ENCODE assay signal across 8 cellular contexts in the genomic region with DNA sequence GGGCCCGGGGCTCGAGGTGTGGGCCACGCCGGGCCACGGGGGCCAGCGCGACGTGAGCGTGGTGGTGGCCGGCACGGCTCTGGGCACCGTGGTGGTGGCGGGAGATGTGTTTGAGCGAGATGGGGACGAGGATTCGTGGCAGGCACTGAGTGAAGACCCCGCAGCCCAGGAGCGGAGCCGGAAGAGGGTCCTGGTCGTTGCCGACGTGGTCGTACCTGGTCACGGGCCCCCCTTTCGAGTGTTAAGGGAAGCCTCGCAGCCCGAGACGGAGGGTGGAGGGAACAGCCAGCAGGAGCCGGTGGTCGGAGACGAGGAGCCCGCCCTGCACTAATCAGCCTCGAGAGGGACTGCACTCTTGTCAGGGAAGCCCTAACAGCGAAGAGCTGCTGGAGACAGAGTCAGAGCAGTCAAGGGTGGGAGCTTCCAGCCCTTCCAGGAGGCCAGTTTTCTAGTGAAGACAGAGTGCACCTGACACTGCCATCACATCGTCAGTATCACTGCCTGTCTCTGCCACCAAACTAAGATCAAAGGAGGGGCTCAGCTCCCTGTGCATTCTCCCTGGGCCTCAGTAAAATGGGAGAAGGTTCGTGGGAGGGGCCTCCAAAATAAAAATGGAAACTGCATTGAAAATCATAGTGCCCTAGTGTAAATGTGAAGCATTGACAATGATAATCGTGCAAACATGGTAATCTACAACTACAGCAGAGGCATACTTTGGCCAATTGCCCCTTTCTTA. TPM values are rescaled to one million over a fixed set of nuclear protein-coding genes. Genes with fewer than 3 reads are reported as not detected.
DNase-seq lines count a peak whose midpoint lies in the region; ATAC-seq and TF ChIP-seq lines count a peak whose summit lies in the region.

No MANE protein-coding gene starts in this region.

- no peaks in the 10 kb centered on the region for H3K9me2 ChIP-seq in GM23338 (ENCODE audit: insufficient read depth)

- H3K9ac ChIP-seq in BLaER1 (peak overlapping the region; percentile 85), duodenal mucosa (ENCODE audit: low read depth in 1 of 2, low read length in 2 of 2) (peak overlapping the region; percentile 96 to 98)

- H3K27me3 Mint-ChIP-seq in GM23338 (ENCODE audit: insufficient read depth, low read depth, poor library complexity): peaks cover 21% of the 10 kb centered on the region
- H3K27me3 Mint-ChIP-seq in T-helper 1 cell treated with Interleukin-12 subunit alpha and Interleukin-12 subunit beta and Interleukin-4 antibody, amounts not matched to agents 30 μg/mL and 1 μg/mL, for 36 hours (ENCODE audit: low read depth): no peaks in the 10 kb centered on the region

- H3K4me1 Mint-ChIP-seq in GM23338: peaks cover 11% of the 10 kb centered on the region
- H3K4me1 Mint-ChIP-seq in T-helper 1 cell treated with Interleukin-12 subunit alpha and Interleukin-12 subunit beta and Interleukin-4 antibody, amounts not matched to agents 30 μg/mL and 1 μg/mL, for 36 hours (ENCODE audit: low read depth): peaks cover 31% of the 10 kb centered on the region

- H3K9me3 ChIP-seq in BLaER1: no peaks in the 10 kb centered on the region
- H3K9me3 ChIP-seq in duodenal mucosa (ENCODE audit: control insufficient read depth in 1 of 2, low read length in 2 of 2): no peaks in the 10 kb centered on the region
- H3K9me3 ChIP-seq in muscle layer of duodenum (ENCODE audit: control insufficient read depth in 1 of 2, low read length in 2 of 2): no peaks in the 10 kb centered on the region

- no peak for TF ChIP-seq CTCF in GM23338 (conservative IDR thresholded peaks at IDR 0.05; ENCODE audit: low read depth in 2 of 2)

- peaks cover 6% of the 10 kb centered on the region; the same call in 1 of the 3 replicates for H3K36me3 Mint-ChIP-seq in GM23338 (ENCODE audit: low read depth)
- peaks cover 6% of the 10 kb centered on the region for H3K36me3 Mint-ChIP-seq in T-helper 1 cell treated with Interleukin-12 subunit alpha and Interleukin-12 subunit beta and Interleukin-4 antibody, amounts not matched to agents 30 μg/mL and 1 μg/mL, for 36 hours (ENCODE audit: low read depth)

- H2AFZ ChIP-seq in GM23338: peak overlapping the region; percentile 94

- H3K9me3 Mint-ChIP-seq in GM23338: no peaks in the 10 kb centered on the region
- no peaks in the 10 kb centered on the region for H3K9me3 Mint-ChIP-seq in T-helper 1 cell treated with Interleukin-12 subunit alpha and Interleukin-12 subunit beta and Interleukin-4 antibody, amounts not matched to agents 30 μg/mL and 1 μg/mL, for 36 hours

- peaks cover 5% of the 10 kb centered on the region for H3K79me2 ChIP-seq in GM23338 (replicated peaks; ENCODE audit: insufficient read depth)

- peak overlapping the region; percentile 77 for H3K4me3 Mint-ChIP-seq in GM23338
- peak overlapping the region; percentile 100 for H3K4me3 Mint-ChIP-seq in T-helper 1 cell treated with Interleukin-12 subunit alpha and Interleukin-12 subunit beta and Interleukin-4 antibody, amounts not matched to agents 30 μg/mL and 1 μg/mL, for 36 hours

- H3K4me2 ChIP-seq in BLaER1 (peak overlapping the region; percentile 95), GM23338 (peak overlapping the region; percentile 96)

- H3K27ac ChIP-seq in BLaER1 (peak overlapping the region; percentile 86), GM23338 (ENCODE audit: low read depth) (no peak overlapping the region), duodenal mucosa (ENCODE audit: low read depth, low read length) (no peak overlapping the region), muscle layer of duodenum (ENCODE audit: low read length) (no peak overlapping the region)

- peak; percentile 58 for DNase-seq in GM23338 (ENCODE audit: low spot score)
- DNase-seq in middle frontal gyrus (ENCODE audit: extremely low spot score, low spot score): no peak
- no peak for DNase-seq in T-helper 9 cell
- no peak for DNase-seq in kidney glomerular epithelial cell (lab: John Stamatoyannopoulos, UW)

- no peaks in the 10 kb centered on the region for H4K20me1 ChIP-seq in BLaER1
- no peaks in the 10 kb centered on the region for H4K20me1 ChIP-seq in GM23338 (replicated peaks; ENCODE audit: insufficient read depth)

- H3K36me3 ChIP-seq in BLaER1: peaks cover 18% of the 10 kb centered on the region; the same call in 1 of the 2 replicates
- no peaks in the 10 kb centered on the region for H3K36me3 ChIP-seq in GM23338 (ENCODE audit: insufficient read depth)
- no peaks in the 10 kb centered on the region for H3K36me3 ChIP-seq in duodenal mucosa (ENCODE audit: control insufficient read depth in 1 of 2, insufficient read depth in 2 of 2, low read length in 2 of 2)
- peaks cover 0 to 3% of the 10 kb centered on the region in 2 donors for H3K36me3 ChIP-seq in muscle layer of duodenum (ENCODE audit: control insufficient read depth in 1 of 2, insufficient read depth in 2 of 2, low read length in 2 of 2)

- peak overlapping the region; percentile 86 for H3K4me3 ChIP-seq in BLaER1
- peak overlapping the region; percentile 99 for H3K4me3 ChIP-seq in GM23338
- H3K4me3 ChIP-seq in duodenal mucosa (ENCODE audit: low read depth in 1 of 2, low read length in 2 of 2): peak overlapping the region; percentile 95 to 98
- H3K4me3 ChIP-seq in muscle layer of duodenum (ENCODE audit: low read depth in 1 of 2, low read length in 2 of 2): peak overlapping the region; percentile 91 to 93

- no peak overlapping the region for H3K27ac Mint-ChIP-seq in GM23338
- H3K27ac Mint-ChIP-seq in T-helper 1 cell treated with Interleukin-12 subunit alpha and Interleukin-12 subunit beta and Interleukin-4 antibody, amounts not matched to agents 30 μg/mL and 1 μg/mL, for 36 hours: peak overlapping the region; percentile 63

- H3F3A ChIP-seq in GM23338 (replicated peaks; ENCODE audit: low read depth): peaks cover 21% of the 10 kb centered on the region

- ATAC-seq in GM23338: peak; percentile 33

- H3K4me1 ChIP-seq in BLaER1 (peaks cover 65% of the 10 kb centered on the region), GM23338 (ENCODE audit: insufficient read depth) (peaks cover 4% of the 10 kb centered on the region; the same call in 1 of the 2 replicates), duodenal mucosa (ENCODE audit: control insufficient read depth in 1 of 2, insufficient read depth in 2 of 2, low read length in 2 of 2) (peaks cover 24 to 45% of the 10 kb centered on the region in 2 donors), muscle layer of duodenum (ENCODE audit: control insufficient read depth in 1 of 2, insufficient read depth in 2 of 2, low read length in 2 of 2) (peaks cover 7 to 18% of the 10 kb centered on the region in 2 donors)

- H3K27me3 ChIP-seq in BLaER1 (peaks cover 23% of the 10 kb centered on the region; the same call in 1 of the 2 replicates), GM23338 (ENCODE audit: insufficient read depth) (peaks cover 21% of the 10 kb centered on the region), duodenal mucosa (ENCODE audit: control insufficient read depth in 1 of 2, insufficient read depth in 2 of 2, low read length in 2 of 2) (no peaks in the 10 kb centered on the region), muscle layer of duodenum (ENCODE audit: low read depth, low read length) (no peaks in the 10 kb centered on the region)

TF ChIP-seq in GM23338, 12 proteins besides CTCF, POLR2A, EP300 and RAD21 (continues in another document):
- TF ChIP-seq ZNF114 (CRISPR knock-in tag; IDR thresholded peaks at IDR 0.05) (no peak), CREB1 (CRISPR knock-in tag; IDR thresholded peaks at IDR 0.05; ENCODE audit: low read depth) (no peak), NANOG (IDR thresholded peaks at IDR 0.05; ENCODE audit: borderline replicate concordance) (no peak), REST (IDR thresholded peaks at IDR 0.05; ENCODE audit: unreplicated experiment) (no peak), EZH2 (IDR thresholded peaks at IDR 0.05; ENCODE audit: low read depth, unreplicated experiment) (no peak)

RNA-seq across cellular contexts. Expression of gene MBLAC1, which starts 1.3 kb away (rescaled TPM):
- total RNA-seq in GM23338 (2014; rRNA removed; shearing (Covaris generic)): 5.0 and 5.7 TPM in 2 replicates
- polyA plus RNA-seq in GM23338 (2016; fragmentation: Nextera tagmentation; extraction: Ambion mirVana): 2.4 and 2.7 TPM in 2 replicates

RNA-seq across cellular contexts. Expression of gene CNPY4, which starts 8.6 kb away (rescaled TPM):
- total RNA-seq in GM23338 (2014; rRNA removed; shearing (Covaris generic)): 11.3 and 12.0 TPM in 2 replicates
- polyA plus RNA-seq in GM23338 (2016; fragmentation: Nextera tagmentation; extraction: Ambion mirVana): 10.7 and 11.1 TPM in 2 replicates

RNA-seq across cellular contexts. Expression of gene TAF6, which starts 8.9 kb away (rescaled TPM):
- 125 and 141 TPM in 2 replicates for total RNA-seq in GM23338 (2014; rRNA removed; shearing (Covaris generic))
- 54.9 and 56.3 TPM in 2 replicates for polyA plus RNA-seq in GM23338 (2016; fragmentation: Nextera tagmentation; extraction: Ambion mirVana)

RNA-seq across cellular contexts. Expression of gene LAMTOR4, which starts 20.7 kb away (rescaled TPM):
- total RNA-seq in GM23338 (2014; rRNA removed; shearing (Covaris generic)): 138 and 145 TPM in 2 replicates
- polyA plus RNA-seq in GM23338 (2016; fragmentation: Nextera tagmentation; extraction: Ambion mirVana): 329 and 333 TPM in 2 replicates

RNA-seq across cellular contexts. Expression of gene AP4M1, which starts 26.6 kb away (rescaled TPM):
- total RNA-seq in GM23338 (2014; rRNA removed; shearing (Covaris generic)): 12.2 and 13.3 TPM in 2 replicates
- polyA plus RNA-seq in GM23338 (2016; fragmentation: Nextera tagmentation; extraction: Ambion mirVana): 9.5 and 14.4 TPM in 2 replicates
